1 cellular context compared by ENCODE assay signal in the genomic region with DNA sequence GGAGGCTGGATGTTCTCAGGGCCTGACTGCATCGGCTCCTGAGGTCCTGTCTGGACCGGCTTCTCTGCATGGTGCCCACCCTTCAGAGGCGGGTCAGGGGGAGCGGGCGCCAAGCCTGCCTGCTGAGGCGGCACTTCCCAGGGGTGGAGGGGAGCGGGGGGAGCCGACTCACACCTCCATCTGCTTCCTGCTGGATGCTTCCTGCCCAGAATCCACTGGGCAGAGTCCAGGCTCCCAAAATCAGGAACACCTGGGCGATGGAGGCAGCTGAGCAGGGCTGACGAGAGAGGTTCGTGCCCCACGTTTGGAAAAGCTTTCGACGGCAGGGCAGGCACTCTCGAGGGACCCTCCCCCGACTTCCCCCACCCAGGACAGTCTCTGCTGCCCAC.
TF ChIP-seq lines count a peak whose summit lies in the region.

No MANE protein-coding gene starts in this region.

TF ChIP-seq in H1, 55 proteins besides CTCF, POLR2A, EP300 and RAD21 (continued from another document):
- no peak for TF ChIP-seq YY1 (IDR thresholded peaks at IDR 0.05; ENCODE audit: low read depth, low read length)
